In the genomic region with DNA sequence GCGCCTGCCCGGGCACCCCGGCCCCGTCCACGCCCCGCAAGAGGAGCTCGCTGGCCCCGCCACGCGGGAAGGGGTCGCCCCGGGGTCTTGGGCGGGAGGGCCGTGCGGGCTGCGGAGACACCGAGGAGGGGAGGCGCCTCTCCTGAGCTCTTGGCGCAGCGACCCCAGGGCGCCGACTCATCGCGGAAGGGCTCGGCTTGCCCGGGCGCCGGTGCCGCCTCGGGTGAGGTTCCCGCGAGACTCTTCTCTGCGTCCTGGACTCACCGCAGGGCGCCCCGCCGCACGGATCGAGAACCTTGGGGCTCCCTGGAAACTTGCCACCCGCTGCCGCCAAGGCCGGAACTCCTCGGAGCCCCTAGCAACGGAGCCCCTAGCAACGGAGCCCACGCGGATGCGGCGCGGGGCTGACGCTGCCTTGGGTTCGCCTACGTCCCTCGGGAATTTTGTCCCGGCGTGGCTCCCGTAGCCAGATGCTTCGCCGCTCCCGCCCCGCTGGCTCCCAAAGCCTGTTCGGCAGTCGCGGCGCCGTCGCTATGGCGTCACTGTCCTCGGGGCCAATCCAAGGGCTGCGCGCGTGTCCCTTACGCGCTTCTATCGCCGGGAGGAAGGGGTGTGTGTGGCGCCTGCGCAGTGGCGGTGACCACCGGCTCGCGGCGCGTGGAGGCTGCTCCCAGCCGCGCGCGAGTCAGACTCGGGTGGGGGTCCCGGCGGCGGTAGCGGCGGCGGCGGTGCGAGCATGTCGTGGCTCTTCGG, we compare ENCODE assay signal across 8 cellular contexts. TPM values are rescaled to one million over a fixed set of nuclear protein-coding genes. Genes with fewer than 3 reads are reported as not detected.
DNase-seq lines count a peak whose midpoint lies in the region; ATAC-seq and TF ChIP-seq lines count a peak whose summit lies in the region.

A gene (plus strand): TSS at position 630 of the 753 bp plus-strand sequence. CDS start 107 bp downstream, at position 737.

- peaks cover 17% of the 10 kb centered on the region for H3K36me3 ChIP-seq in OCI-LY1 (ENCODE audit: insufficient read depth, low read length)
- H3K36me3 ChIP-seq in endodermal cell (ENCODE audit: control insufficient read depth, insufficient read depth, low read length) = peaks cover 7% of the 10 kb centered on the region
- H3K36me3 ChIP-seq in mesodermal cell (ENCODE audit: control insufficient read depth, insufficient read depth, low read length) = peaks cover 16% of the 10 kb centered on the region

- no peaks in the 10 kb centered on the region for H3K9me3 ChIP-seq in OCI-LY1 (ENCODE audit: low read length)
- no peaks in the 10 kb centered on the region for H3K9me3 ChIP-seq in endodermal cell (ENCODE audit: control insufficient read depth, low read length)
- no peaks in the 10 kb centered on the region for H3K9me3 ChIP-seq in mesodermal cell (ENCODE audit: control insufficient read depth, low read length)

- peak within 1 kb of the TSS; percentile 95 for H3K27ac Mint-ChIP-seq in endodermal cell

- no peaks in the 10 kb centered on the region for H3K27me3 Mint-ChIP-seq in endodermal cell (ENCODE audit: insufficient read depth)

- H3K4me3 ChIP-seq in OCI-LY1 (ENCODE audit: low read depth, low read length, poor library complexity, severe bottlenecking) = peak within 1 kb of the TSS; percentile 96
- peak within 1 kb of the TSS; percentile 94 for H3K4me3 ChIP-seq in endodermal cell (ENCODE audit: low read length)
- H3K4me3 ChIP-seq in mesodermal cell (ENCODE audit: extremely low read depth, insufficient read depth, low read length, poor library complexity, severe bottlenecking) = peak within 1 kb of the TSS; percentile 73

- H3K9ac ChIP-seq in OCI-LY1 (ENCODE audit: low read length) (peak within 1 kb of the TSS; percentile 98), endodermal cell (ENCODE audit: extremely low read depth, low read length, poor library complexity, severe bottlenecking) (peak within 1 kb of the TSS; percentile 89)

- no peak for TF ChIP-seq CTCF in OCI-LY1 (IDR thresholded peaks at IDR 0.05; ENCODE audit: low read length)
- no peak for TF ChIP-seq CTCF in endodermal cell (conservative IDR thresholded peaks at IDR 0.05)

- no peaks in the 10 kb centered on the region for H3K9me2 ChIP-seq in OCI-LY1 (ENCODE audit: low read depth, low read length)

- peak within 1 kb of the TSS; percentile 84 for H3K27ac ChIP-seq in OCI-LY1 (ENCODE audit: low read depth, low read length, poor library complexity, severe bottlenecking)
- peak within 1 kb of the TSS; percentile 83 for H3K27ac ChIP-seq in endodermal cell (ENCODE audit: low read depth, low read length)
- H3K27ac ChIP-seq in mesodermal cell (ENCODE audit: low read depth, low read length, severe bottlenecking) = peak within 1 kb of the TSS; percentile 92

- H3K9me3 Mint-ChIP-seq in endodermal cell = no peaks in the 10 kb centered on the region

- no peaks in the 10 kb centered on the region for H4K20me1 ChIP-seq in OCI-LY1 (ENCODE audit: insufficient read depth, low read length)

- H3K4me1 ChIP-seq in OCI-LY1 (ENCODE audit: insufficient read depth, low read length, severe bottlenecking) = peaks cover 20% of the 10 kb centered on the region
- H3K4me1 ChIP-seq in endodermal cell (ENCODE audit: control insufficient read depth, insufficient read depth, low read length) = no peaks in the 10 kb centered on the region
- H3K4me1 ChIP-seq in mesodermal cell (ENCODE audit: control insufficient read depth, insufficient read depth, low read length, poor library complexity, severe bottlenecking) = no peaks in the 10 kb centered on the region

- H3K4me2 ChIP-seq in OCI-LY1 (ENCODE audit: low read length) = peak within 1 kb of the TSS; percentile 84

- DNase-seq in D341Med (ENCODE audit: low spot score) = peak; percentile 95
- DNase-seq in HuH-7 (ENCODE audit: low spot score) = peak; percentile 99
- peak; percentile 94 for DNase-seq in activated CD8-positive, alpha-beta memory T cell treated with anti-CD3 and anti-CD28 coated beads, Interleukin-2, amount 50 U/mL, for 24 hours (ENCODE audit: extremely low read depth)
- DNase-seq in endodermal cell = peak; percentile 99
- peak; percentile 85 for DNase-seq in stimulated activated CD8-positive, alpha-beta memory T cell treated with anti-CD3 and anti-CD28 coated beads, Interleukin-15, amount 100 ng/mL, for 24 hours (ENCODE audit: low read depth)

- peak within 1 kb of the TSS; percentile 69 for H3K4me3 Mint-ChIP-seq in endodermal cell

- ATAC-seq in GM21526 (IDR thresholded peaks at IDR 0.05; ENCODE audit: low FRiP score, unreplicated experiment) = peak; percentile 77

- no peak within 1 kb of the TSS for H2AFZ ChIP-seq in OCI-LY1 (ENCODE audit: low read length)

- no peaks in the 10 kb centered on the region for H3K27me3 ChIP-seq in OCI-LY1 (ENCODE audit: insufficient read depth, low read length)
- no peaks in the 10 kb centered on the region for H3K27me3 ChIP-seq in endodermal cell (ENCODE audit: control insufficient read depth, insufficient read depth, low read length, poor library complexity, severe bottlenecking)

- H3K4me1 Mint-ChIP-seq in endodermal cell = peaks cover 4% of the 10 kb centered on the region

- H3K36me3 Mint-ChIP-seq in endodermal cell (ENCODE audit: low read depth) = peaks cover 6% of the 10 kb centered on the region

- H3K79me2 ChIP-seq in OCI-LY1 (ENCODE audit: insufficient read depth, low read length) = no peaks in the 10 kb centered on the region

- 0 to 1% methylated on average over 38 to 99 of the region's 99 CpGs for WGBS in endodermal cell (ENCODE audit: insufficient coverage in 1 of 2, insufficient read length in 1 of 2), 2 experiments
- WGBS in mesodermal cell (ENCODE audit: insufficient coverage in 2 of 2), 2 experiments = 0 to 1% methylated on average over 56 to 82 of the region's 99 CpGs

- no peaks in the 10 kb centered on the region for H3F3A ChIP-seq in OCI-LY1 (ENCODE audit: insufficient read depth, low read length)

RNA-seq across cellular contexts. Expression of the gene that starts here (rescaled TPM):
- 10 to 100 TPM; 42.8 to 47.6 TPM for total RNA-seq in endodermal cell
- 31.3 TPM for polyA plus RNA-seq in endodermal cell (2013, experiment 1 of 2)
- polyA plus RNA-seq in endodermal cell (2013, experiment 2 of 2) = 31.1 TPM
- 34.4 TPM for polyA plus RNA-seq in mesodermal cell (2013, experiment 1 of 2)
- 30.2 TPM for polyA plus RNA-seq in mesodermal cell (2013, experiment 2 of 2)

Comparison
In these comparisons a context has a peak if more than half of its experiments do, and no peak if none do; other contexts are left out.
1. Peak in every context shown above with its lines: DNase-seq, ATAC-seq, H3K4me3 ChIP-seq and H3K27ac ChIP-seq.